In genomic region chr2:128454980-128455709, GRCh38 we compare ENCODE assay signal across 16 cellular contexts.
"Had no signal": no experiment of that assay in that cellular context is flagged by ENCODE, and none has a peak within 500 bp of the region (broad histone marks: within the 10 kb centered on the region; RNA-seq: fewer than 3 reads in every experiment).

No MANE protein-coding gene starts in this region.

- H3K36me3 ChIP-seq: cardiac muscle cell, colonic mucosa, tibial nerve had no signal

- H3K27ac ChIP-seq: cardiac muscle cell, colonic mucosa, hepatocyte, tibial nerve had no signal

- H3K9me3 ChIP-seq: colonic mucosa, tibial nerve had no signal

- H3K79me2 ChIP-seq: hepatocyte had no signal

- H2AFZ ChIP-seq: hepatocyte had no signal

- DNase-seq: activated CD4-positive, CD25-positive, alpha-beta regulatory T cell; activated naive CD4-positive, alpha-beta T cell treated with Interleukin-2 at 50 U/mL for 16 hours; activated naive CD8-positive, alpha-beta T cell treated with anti-CD3 and anti-CD28 coated beads, Interleukin-2, amount 50 U/mL, for 24 hours; activated T-cell treated with anti-CD3 and anti-CD28 coated beads, Interleukin-2, amount 50 U/mL, for 72 hours; colonic mucosa; effector memory CD8-positive, alpha-beta T cell; kidney glomerular epithelial cell; naive B cell; occipital lobe; SIG-M5; stimulated activated CD4-positive, alpha-beta T cell treated with anti-CD3 and anti-CD28 coated beads, Interleukin-4, amount 100 ng/mL, for 24 hours; T-helper 17 cell had no signal

- H3K27ac Mint-ChIP-seq: activated naive CD8-positive, alpha-beta T cell treated with anti-CD3 and anti-CD28 coated beads, Interleukin-2, amount 50 U/mL, for 24 hours; activated T-cell treated with anti-CD3 and anti-CD28 coated beads, Interleukin-2, amount 50 U/mL, for 72 hours; effector memory CD8-positive, alpha-beta T cell; mesothelial cell of epicardium; naive B cell; T-helper 17 cell had no signal

- ATAC-seq: activated naive CD8-positive, alpha-beta T cell treated with anti-CD3 and anti-CD28 coated beads, Interleukin-2, amount 50 U/mL, for 24 hours; activated T-cell treated with anti-CD3 and anti-CD28 coated beads, Interleukin-2, amount 50 U/mL, for 72 hours; effector memory CD8-positive, alpha-beta T cell; T-helper 17 cell had no signal

- H3K9me3 Mint-ChIP-seq: activated naive CD8-positive, alpha-beta T cell treated with anti-CD3 and anti-CD28 coated beads, Interleukin-2, amount 50 U/mL, for 24 hours; effector memory CD8-positive, alpha-beta T cell had no signal

- H3K4me3 ChIP-seq: cardiac muscle cell, colonic mucosa, hepatocyte, tibial nerve had no signal

- H3K36me3 Mint-ChIP-seq: mesothelial cell of epicardium, naive B cell had no signal

- H3K4me3 Mint-ChIP-seq: activated naive CD8-positive, alpha-beta T cell treated with anti-CD3 and anti-CD28 coated beads, Interleukin-2, amount 50 U/mL, for 24 hours; activated T-cell treated with anti-CD3 and anti-CD28 coated beads, Interleukin-2, amount 50 U/mL, for 72 hours; effector memory CD8-positive, alpha-beta T cell; mesothelial cell of epicardium; naive B cell; T-helper 17 cell had no signal

- H3K4me2 ChIP-seq: hepatocyte had no signal

- H3K4me1 ChIP-seq: colonic mucosa, tibial nerve had no signal

- H3K4me1 Mint-ChIP-seq: activated naive CD8-positive, alpha-beta T cell treated with anti-CD3 and anti-CD28 coated beads, Interleukin-2, amount 50 U/mL, for 24 hours; naive B cell; T-helper 17 cell had no signal

- H3K27me3 ChIP-seq: cardiac muscle cell, colonic mucosa, tibial nerve had no signal
